Comparison of ENCODE assay signal across 16 cellular contexts in the genomic region with DNA sequence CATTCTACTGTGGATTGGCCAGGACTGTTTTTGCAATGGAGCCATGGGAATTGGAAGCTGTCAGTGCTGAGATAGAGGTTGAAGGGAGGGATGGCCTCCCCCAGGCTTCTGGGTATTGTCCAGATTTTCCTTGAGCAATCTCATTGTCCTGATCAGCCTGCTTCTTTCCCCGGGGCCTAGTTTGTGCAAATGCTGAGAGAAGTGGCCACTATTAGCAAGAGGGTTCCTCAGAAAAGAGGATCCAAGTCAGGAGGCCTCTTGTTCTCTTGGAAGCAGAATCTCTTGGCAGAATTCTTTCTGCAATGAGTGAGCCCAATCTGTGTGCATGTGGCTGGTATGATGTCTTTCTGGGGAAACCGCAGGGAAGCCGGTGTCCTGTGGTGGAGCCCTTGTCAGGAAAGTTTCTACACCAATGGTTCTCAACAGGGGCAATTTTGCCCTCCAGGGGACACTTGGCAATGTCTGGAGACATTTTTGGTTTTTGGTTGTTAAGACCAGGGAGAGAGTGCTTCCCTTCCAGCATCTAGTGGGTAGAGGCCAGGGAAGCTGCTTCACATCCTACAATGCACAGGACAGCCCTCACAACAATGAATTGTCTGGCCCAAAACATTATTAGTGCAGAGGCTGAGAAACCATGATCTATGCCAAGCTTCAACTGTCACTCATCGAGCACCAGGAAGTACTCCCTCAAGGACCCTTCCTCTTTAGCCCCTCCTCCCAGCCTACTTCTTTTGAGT. TPM values are rescaled to one million over a fixed set of nuclear protein-coding genes. Genes with fewer than 3 reads are reported as not detected.
DNase-seq lines count a peak whose midpoint lies in the region; ATAC-seq and TF ChIP-seq lines count a peak whose summit lies in the region.
"Had no signal": no experiment of that assay in that cellular context is flagged by ENCODE, and none has a peak within 500 bp of the region (broad histone marks: within the 10 kb centered on the region; RNA-seq: fewer than 3 reads in every experiment).

No MANE protein-coding gene starts in this region.

- H3K9me3 ChIP-seq in PC-9 (ENCODE audit: insufficient read depth, low read depth), result no peaks in the 10 kb centered on the region
- H3K9me3 ChIP-seq: heart right ventricle, left lung had no signal

- CTCF ChIA-PET in PC-9 (lab: Charles Lee), result no interaction called here

- BruUV-seq in PC-9 (replicated peaks; lab: Mats Ljungman, UMichigan), result no TSS peak

- TF ChIP-seq CTCF in PC-9 (conservative IDR thresholded peaks at IDR 0.05), result no peak
- TF ChIP-seq CTCF in fibroblast of villous mesenchyme (IDR thresholded peaks at IDR 0.05; ENCODE audit: insufficient read depth, low read depth, low read length), result no peak

- 0 out of 2 replicates have a peak overlapping the region, but pooled peaks have one; percentile 5 for H3K4me2 ChIP-seq in PC-9

- H4K20me1 ChIP-seq in PC-9 (ENCODE audit: insufficient read depth), result no peaks in the 10 kb centered on the region

- peak; percentile 86 for DNase-seq in DMS79 treated with DMSO at 0.1 percent for 48 hours (lab: John Stamatoyannopoulos, UW)
- no peak for DNase-seq in PC-9
- peak; percentile 38 for DNase-seq in fibroblast of villous mesenchyme (ENCODE audit: low read depth)
- peak; percentile 54 for DNase-seq in pons (ENCODE audit: low spot score)
- no peak for DNase-seq in NCI-H82 (lab: John Stamatoyannopoulos, UW)
- no peak for DNase-seq in HPDE6-E6E7 (ENCODE audit: extremely low spot score)
- DNase-seq: activated CD4-positive, CD25-positive, alpha-beta regulatory T cell treated with anti-CD3 and anti-CD28 coated beads, Interleukin-2, amount 50 U/mL, for 72 hours; activated T-cell treated with anti-CD3 and anti-CD28 coated beads, Interleukin-2, amount 50 U/mL, for 72 hours; AML-193; heart right ventricle; left lung; NCI-H2029 had no signal

- intact Hi-C loops in PC-9 (cut with micrococcal nuclease; ENCODE audit: unreplicated experiment), result no loop called here

- peaks cover 10% of the 10 kb centered on the region; the same call in 1 of the 2 replicates for H3F3A ChIP-seq in PC-9 (ENCODE audit: insufficient read depth, low read depth)

- no peaks in the 10 kb centered on the region for H3K9me2 ChIP-seq in PC-9 (ENCODE audit: insufficient read depth)

- H3K4me1 ChIP-seq in PC-9 (replicated peaks; ENCODE audit: insufficient read depth), result peaks cover 41% of the 10 kb centered on the region

- POLR2A ChIA-PET in PC-9 (lab: Charles Lee; ENCODE audit: unreplicated experiment), result interaction anchor here (0.5 to 0.6 kb wide), 2 partner anchors 43 to 92 kb away, joined by 3 to 4 read pairs; no protein-coding TSS in a partner anchor

- no peaks in the 10 kb centered on the region for H3K36me3 ChIP-seq in PC-9 (ENCODE audit: low read depth)
- H3K36me3 ChIP-seq: heart right ventricle, left lung had no signal

- no peak overlapping the region for H3K4me3 ChIP-seq in PC-9
- no peak overlapping the region for H3K4me3 ChIP-seq in fibroblast of villous mesenchyme (ENCODE audit: low read depth, low read length)
- H3K4me3 ChIP-seq: heart right ventricle, K562, left lung had no signal

- H3K79me2 ChIP-seq in PC-9 (ENCODE audit: low read depth), result no peaks in the 10 kb centered on the region

- no peak overlapping the region for H2AFZ ChIP-seq in PC-9

- ATAC-seq in GM19395 (IDR thresholded peaks at IDR 0.05; ENCODE audit: unreplicated experiment) (no peak), GM19351 (IDR thresholded peaks at IDR 0.05; ENCODE audit: unreplicated experiment) (no peak)
- ATAC-seq: activated T-cell treated with anti-CD3 and anti-CD28 coated beads, Interleukin-2, amount 50 U/mL, for 72 hours; K562; left lung had no signal

- H3K27me3 ChIP-seq in PC-9 (ENCODE audit: insufficient read depth, low read depth), result no peaks in the 10 kb centered on the region
- H3K27me3 ChIP-seq: heart right ventricle, left lung had no signal

- peak overlapping the region; percentile 71 for H3K27ac ChIP-seq in PC-9
- H3K27ac ChIP-seq: heart right ventricle, left lung had no signal

RNA-seq across cellular contexts. Expression of a gene that starts 2.0 kb away (rescaled TPM):
- total RNA-seq in PC-9 (2021) (not detected in 2 replicates), fibroblast of villous mesenchyme (0.86 and 0.97 TPM in 2 replicates)
- total RNA-seq: astrocyte had no signal

Comparison
In these comparisons a context has a peak if more than half of its experiments do, and no peak if none do; other contexts are left out.
1. DNase-seq: peak in DMS79 treated with DMSO at 0.1 percent for 48 hours (single experiment), fibroblast of villous mesenchyme (single experiment) and pons (single experiment); none in PC-9 (0 of 2), NCI-H82 (single experiment) and HPDE6-E6E7 (single experiment).